17 cellular contexts compared by ENCODE assay signal in genomic region chr12:116421785-116422538, GRCh38.
"Had no signal": no experiment of that assay in that cellular context is flagged by ENCODE, and none has a peak within 500 bp of the region (broad histone marks: within the 10 kb centered on the region; RNA-seq: fewer than 3 reads in every experiment).

No MANE protein-coding gene starts in this region.

- H3K4me3 ChIP-seq: body of pancreas, ovary, prostate gland, upper lobe of right lung had no signal

- H3K27me3 ChIP-seq: body of pancreas, neutrophil, ovary, upper lobe of right lung had no signal

- H3K27ac ChIP-seq: body of pancreas, neutrophil, ovary, prostate gland, upper lobe of right lung, WERI-Rb-1 had no signal

- H3K9me3 ChIP-seq: body of pancreas, neutrophil, ovary, prostate gland, upper lobe of right lung had no signal

- H3K4me1 ChIP-seq: body of pancreas, prostate gland, upper lobe of right lung had no signal

- ATAC-seq: activated naive CD8-positive, alpha-beta T cell treated with anti-CD3 and anti-CD28 coated beads, Interleukin-2, amount 50 U/mL, for 24 hours; body of pancreas; left colon; stimulated activated naive CD8-positive, alpha-beta T cell treated with anti-CD3 and anti-CD28 coated beads, Interleukin-15, Interleukin-2, amounts not matched to agents 100 U/mL and 50 U/mL, for 24 hours; upper lobe of right lung had no signal

- DNase-seq: activated CD4-positive, alpha-beta T cell treated with anti-CD3 and anti-CD28 coated beads for 1 hour; activated CD4-positive, alpha-beta T cell treated with anti-CD3 and anti-CD28 coated beads, Interleukin-2, amount 50 U/mL, for 4 hours; activated naive CD4-positive, alpha-beta T cell treated with Interleukin-2 at 50 U/mL for 16 hours; activated naive CD8-positive, alpha-beta T cell treated with anti-CD3 and anti-CD28 coated beads, Interleukin-2, amount 50 U/mL, for 24 hours; activated T-cell treated with anti-CD3 and anti-CD28 coated beads, Interleukin-2, amount 50 U/mL, for 48 hours; body of pancreas; effector CD4-positive, alpha-beta T cell; erythroblast; foreskin fibroblast; left colon; ovary; stimulated activated CD4-positive, alpha-beta T cell treated with anti-CD3 and anti-CD28 coated beads, Interleukin-4, amount 100 ng/mL, for 4 hours; stimulated activated naive CD8-positive, alpha-beta T cell treated with anti-CD3 and anti-CD28 coated beads, Interleukin-15, Interleukin-2, amounts not matched to agents 100 U/mL and 50 U/mL, for 24 hours; upper lobe of right lung; WERI-Rb-1 had no signal

- H3K36me3 ChIP-seq: neutrophil, ovary, prostate gland, upper lobe of right lung, WERI-Rb-1 had no signal
